Comparison of ENCODE assay signal across 9 cellular contexts in genomic region chr10:22573820-22574569, GRCh38.
A peak's percentile ranks its signal among the peaks of the same experiment; 100 is the strongest.
DNase-seq lines count a peak whose midpoint lies in the region; ATAC-seq lines count a peak whose summit lies in the region.
"Had no signal": no experiment of that assay in that cellular context is flagged by ENCODE, and none has a peak within 500 bp of the region (broad histone marks: within the 10 kb centered on the region; RNA-seq: fewer than 3 reads in every experiment).

No MANE protein-coding gene starts in this region.

- H3K27ac Mint-ChIP-seq in naive thymus-derived CD4-positive, alpha-beta T cell = peak overlapping the region; percentile 8 to 91 (median 62)
- H3K27ac Mint-ChIP-seq: brain had no signal

- peaks cover 0 to 3% (median 0%) of the 10 kb centered on the region in 11 donors for H3K9me3 Mint-ChIP-seq in naive thymus-derived CD4-positive, alpha-beta T cell

- H3K27me3 ChIP-seq in naive thymus-derived CD4-positive, alpha-beta T cell (ENCODE audit: control insufficient read depth in 2 of 2, insufficient read depth in 2 of 2, low read length in 2 of 2) = no peaks in the 10 kb centered on the region

- peak; percentile 67 for ATAC-seq in naive thymus-derived CD4-positive, alpha-beta T cell
- ATAC-seq in GM21737 (IDR thresholded peaks at IDR 0.05; ENCODE audit: unreplicated experiment) (no peak), GM18909 (IDR thresholded peaks at IDR 0.05; ENCODE audit: poor library complexity, unreplicated experiment) (no peak)

- DNase-seq in activated T-cell treated with anti-CD3 and anti-CD28 coated beads for 1 hour (ENCODE audit: low read depth) (peak; percentile 11), activated T-cell treated with anti-CD3 and anti-CD28 coated beads for 4 hours (no peak), MV-4-11 (lab: John Stamatoyannopoulos, UW) (peak; percentile 51), T47D (ENCODE audit: low read depth in 1 of 2, low spot score in 1 of 2) (peak; percentile 6 to 50), NCI-H187 (lab: John Stamatoyannopoulos, UW) (no peak)
- DNase-seq in naive thymus-derived CD4-positive, alpha-beta T cell = peak in 5 of 9 donors; percentile 16 to 26 (median 24)

- H3K36me3 Mint-ChIP-seq in naive thymus-derived CD4-positive, alpha-beta T cell = peaks cover 11 to 53% (median 32%) of the 10 kb centered on the region in 5 donors

- H3K4me1 Mint-ChIP-seq in naive thymus-derived CD4-positive, alpha-beta T cell = peaks cover 32 to 80% (median 62%) of the 10 kb centered on the region in 7 donors
- H3K4me1 Mint-ChIP-seq: brain had no signal

- no peak overlapping the region for H3K4me3 ChIP-seq in naive thymus-derived CD4-positive, alpha-beta T cell (ENCODE audit: low read length)

- peaks cover 0 to 33% of the 10 kb centered on the region in 2 donors for H3K4me1 ChIP-seq in naive thymus-derived CD4-positive, alpha-beta T cell (ENCODE audit: control insufficient read depth in 2 of 2, insufficient read depth in 2 of 2, low read length in 2 of 2)

- H3K36me3 ChIP-seq in naive thymus-derived CD4-positive, alpha-beta T cell (ENCODE audit: control insufficient read depth in 2 of 3, insufficient read depth in 3 of 3, low read length in 3 of 3) = peaks cover 4 to 50% (median 32%) of the 10 kb centered on the region in 3 experiments

- no peaks in the 10 kb centered on the region for H3K27me3 Mint-ChIP-seq in naive thymus-derived CD4-positive, alpha-beta T cell
- H3K27me3 Mint-ChIP-seq: brain had no signal

- H3K4me3 Mint-ChIP-seq in naive thymus-derived CD4-positive, alpha-beta T cell = peak overlapping the region in 2 of 10 donors; percentile 24 to 66
- H3K4me3 Mint-ChIP-seq: brain had no signal

- POLR2A ChIA-PET in naive thymus-derived CD4-positive, alpha-beta T cell (lab: Charles Lee) = interaction anchor here (0.9 to 1.7 kb wide), 3 partner anchors 81 to 140 kb away, joined by 3 to 5 read pairs (median 4); partner anchors contain the start of gene PIP4K2A

- no peaks in the 10 kb centered on the region for H3K9me3 ChIP-seq in naive thymus-derived CD4-positive, alpha-beta T cell (ENCODE audit: control insufficient read depth in 2 of 3, low read length in 3 of 3)

- CTCF ChIA-PET in naive thymus-derived CD4-positive, alpha-beta T cell (lab: Charles Lee) = interaction anchor here (0.6 to 6.1 kb wide), 24 partner anchors 11 to 582 kb away, joined by 3 to 47 read pairs (median 4); partner anchors contain the start of genes COMMD3 and DNAJC1

- in situ Hi-C loops in T47D (cut with HindIII; ENCODE audit: low pct_unique_long_range_greater_than_20kb, low sequenced_read_pairs) = no loop called here

- intact Hi-C loops in naive thymus-derived CD4-positive, alpha-beta T cell (cut with micrococcal nuclease) = loop anchor here (1.0 to 10.0 kb wide), 6 partner anchors 38 to 1079 kb away; partner anchors contain the start of gene PIP4K2A (in 1 of the 2)

- H3K27ac ChIP-seq in naive thymus-derived CD4-positive, alpha-beta T cell (ENCODE audit: low read depth, low read length) = no peak overlapping the region

Comparison
In these comparisons a context has a peak if more than half of its experiments do, and no peak if none do; other contexts are left out.
1. DNase-seq: peak in activated T-cell treated with anti-CD3 and anti-CD28 coated beads for 1 hour (single experiment), MV-4-11 (single experiment), T47D (2 of 2) and naive thymus-derived CD4-positive, alpha-beta T cell (5 of 9); none in activated T-cell treated with anti-CD3 and anti-CD28 coated beads for 4 hours (single experiment) and NCI-H187 (0 of 2).